1 cellular context compared by ENCODE assay signal in the genomic region with DNA sequence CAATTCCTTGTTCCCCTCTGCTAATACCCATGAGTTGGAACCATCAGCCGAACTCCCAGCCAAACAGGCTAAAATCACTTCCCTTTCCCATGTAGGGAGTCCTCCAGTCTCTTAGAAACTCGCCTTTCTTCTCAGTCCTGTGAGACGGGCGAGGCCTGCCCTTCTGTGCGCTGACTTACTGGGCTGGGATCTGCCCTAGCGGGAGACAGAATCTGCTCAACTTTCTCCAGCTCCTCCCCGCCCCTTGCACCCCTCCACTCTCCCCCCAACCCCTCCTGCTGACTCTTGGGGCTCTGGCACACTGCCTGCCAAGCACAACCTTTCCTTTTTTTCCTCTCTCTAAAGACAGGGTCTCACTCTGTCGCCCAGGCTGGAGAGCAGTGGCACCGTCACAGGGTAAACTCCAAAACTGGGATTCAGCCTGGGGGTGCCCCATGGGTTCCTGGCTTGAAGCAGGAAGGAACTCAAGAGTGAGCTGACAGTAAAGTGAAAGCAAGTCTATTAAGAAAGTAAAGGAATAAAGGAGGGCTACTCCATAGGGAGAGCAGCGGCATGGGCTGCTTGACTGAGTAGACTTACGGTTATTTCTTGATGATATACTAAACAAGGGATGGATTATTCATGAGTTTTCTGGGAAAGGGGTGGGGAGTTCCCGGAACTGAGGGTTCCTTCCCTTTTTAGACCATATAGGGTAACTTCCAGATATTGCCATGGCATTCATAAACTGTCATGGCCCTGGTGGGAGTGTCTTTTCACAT.
TF ChIP-seq lines count a peak whose summit lies in the region.

No MANE protein-coding gene starts in this region.

TF ChIP-seq in K562, 482 proteins besides CTCF, POLR2A, EP300 and RAD21 (continued from another document and continues in another):
- TF ChIP-seq POLR3G (IDR thresholded peaks at IDR 0.05; ENCODE audit: extremely low read depth, insufficient read length, insufficient replicate concordance) (no peak), NR4A1 (CRISPR knock-in tag; IDR thresholded peaks at IDR 0.05) (no peak), NR4A1 (tag; IDR thresholded peaks at IDR 0.05) (no peak), NFIC (IDR thresholded peaks at IDR 0.05) (peak; percentile 61), ZNF23 (CRISPR knock-in tag; IDR thresholded peaks at IDR 0.05) (no peak), NONO (IDR thresholded peaks at IDR 0.05; ENCODE audit: low read depth in 2 of 2, low read length in 1 of 2) (no peak), PHTF2 (CRISPR knock-in tag; IDR thresholded peaks at IDR 0.05) (no peak), MEF2A (IDR thresholded peaks at IDR 0.05; ENCODE audit: control insufficient read depth, low read depth, low read length) (no peak), CREM (IDR thresholded peaks at IDR 0.05; ENCODE audit: low read depth) (peak; percentile 20; the same call in 1 of the 2 replicates), ZKSCAN1 (IDR thresholded peaks at IDR 0.05; ENCODE audit: low read depth, low read length) (no peak), SMAD1 (IDR thresholded peaks at IDR 0.05; ENCODE audit: low read depth, low read length, partially characterized antibody) (peak; percentile 55), NELFE (IDR thresholded peaks at IDR 0.05; ENCODE audit: insufficient read depth, insufficient read length) (no peak), ZNF408 (CRISPR knock-in tag; IDR thresholded peaks at IDR 0.05; ENCODE audit: low read depth) (no peak), ZNF696 (CRISPR knock-in tag; conservative IDR thresholded peaks at IDR 0.05) (no peak), HNRNPUL1 (IDR thresholded peaks at IDR 0.05; ENCODE audit: low read length) (no peak), MYNN (IDR thresholded peaks at IDR 0.05) (peak; percentile 34; the same call in 1 of the 2 replicates), MYNN (CRISPR knock-in tag; IDR thresholded peaks at IDR 0.05) (no peak), RNF2 (IDR thresholded peaks at IDR 0.05) (peak; percentile 73), ZNF316 (IDR thresholded peaks at IDR 0.05) (no peak), MAZ (CRISPR knock-in tag; conservative IDR thresholded peaks at IDR 0.05 in 1 of 2, IDR thresholded peaks at IDR 0.05 in 1 of 2) (peak in 1 of 2 experiments; percentile 45; a peak in 2 of 4 replicates), ESRRA (IDR thresholded peaks at IDR 0.05; ENCODE audit: borderline replicate concordance, low read depth) (no peak), ZNF197 (CRISPR knock-in tag; IDR thresholded peaks at IDR 0.05; ENCODE audit: low read depth) (peak; percentile 6; the same call in 1 of the 2 replicates), MTA1 (IDR thresholded peaks at IDR 0.05; ENCODE audit: borderline replicate concordance) (no peak), TAL1 (IDR thresholded peaks at IDR 0.05) (no peak), EZH2 (IDR thresholded peaks at IDR 0.05; ENCODE audit: borderline replicate concordance, low read depth, low read length) (no peak), HMGN3 (IDR thresholded peaks at IDR 0.05; ENCODE audit: borderline replicate concordance, extremely low read depth, insufficient read length, low read depth, low read length) (no peak), HOXB6 (CRISPR knock-in tag; IDR thresholded peaks at IDR 0.05; ENCODE audit: borderline replicate concordance) (no peak), ZBTB7A (IDR thresholded peaks at IDR 0.05; ENCODE audit: borderline replicate concordance, control insufficient read depth, low read depth, low read length) (peak; percentile 60; the same call in 1 of the 2 replicates), ELF1 (tag; IDR thresholded peaks at IDR 0.05) (peak; percentile 58), CBFA2T3 (IDR thresholded peaks at IDR 0.05) (no peak), GTF2A2 (tag; IDR thresholded peaks at IDR 0.05) (no peak; the same call in 1 of the 2 replicates)
- TF ChIP-seq, protein P1, sequence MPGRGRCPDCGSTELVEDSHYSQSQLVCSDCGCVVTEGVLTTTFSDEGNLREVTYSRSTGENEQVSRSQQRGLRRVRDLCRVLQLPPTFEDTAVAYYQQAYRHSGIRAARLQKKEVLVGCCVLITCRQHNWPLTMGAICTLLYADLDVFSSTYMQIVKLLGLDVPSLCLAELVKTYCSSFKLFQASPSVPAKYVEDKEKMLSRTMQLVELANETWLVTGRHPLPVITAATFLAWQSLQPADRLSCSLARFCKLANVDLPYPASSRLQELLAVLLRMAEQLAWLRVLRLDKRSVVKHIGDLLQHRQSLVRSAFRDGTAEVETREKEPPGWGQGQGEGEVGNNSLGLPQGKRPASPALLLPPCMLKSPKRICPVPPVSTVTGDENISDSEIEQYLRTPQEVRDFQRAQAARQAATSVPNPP (IDR thresholded peaks at IDR 0.05; ENCODE audit: borderline replicate concordance, insufficient read depth, insufficient read length), result no peak
- TF ChIP-seq, protein P2, sequence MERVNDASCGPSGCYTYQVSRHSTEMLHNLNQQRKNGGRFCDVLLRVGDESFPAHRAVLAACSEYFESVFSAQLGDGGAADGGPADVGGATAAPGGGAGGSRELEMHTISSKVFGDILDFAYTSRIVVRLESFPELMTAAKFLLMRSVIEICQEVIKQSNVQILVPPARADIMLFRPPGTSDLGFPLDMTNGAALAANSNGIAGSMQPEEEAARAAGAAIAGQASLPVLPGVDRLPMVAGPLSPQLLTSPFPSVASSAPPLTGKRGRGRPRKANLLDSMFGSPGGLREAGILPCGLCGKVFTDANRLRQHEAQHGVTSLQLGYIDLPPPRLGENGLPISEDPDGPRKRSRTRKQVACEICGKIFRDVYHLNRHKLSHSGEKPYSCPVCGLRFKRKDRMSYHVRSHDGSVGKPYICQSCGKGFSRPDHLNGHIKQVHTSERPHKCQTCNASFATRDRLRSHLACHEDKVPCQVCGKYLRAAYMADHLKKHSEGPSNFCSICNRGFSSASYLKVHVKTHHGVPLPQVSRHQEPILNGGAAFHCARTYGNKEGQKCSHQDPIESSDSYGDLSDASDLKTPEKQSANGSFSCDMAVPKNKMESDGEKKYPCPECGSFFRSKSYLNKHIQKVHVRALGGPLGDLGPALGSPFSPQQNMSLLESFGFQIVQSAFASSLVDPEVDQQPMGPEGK (CRISPR knock-in tag; IDR thresholded peaks at IDR 0.05; ENCODE audit: borderline replicate concordance), result no peak
- TF ChIP-seq, protein P3, sequence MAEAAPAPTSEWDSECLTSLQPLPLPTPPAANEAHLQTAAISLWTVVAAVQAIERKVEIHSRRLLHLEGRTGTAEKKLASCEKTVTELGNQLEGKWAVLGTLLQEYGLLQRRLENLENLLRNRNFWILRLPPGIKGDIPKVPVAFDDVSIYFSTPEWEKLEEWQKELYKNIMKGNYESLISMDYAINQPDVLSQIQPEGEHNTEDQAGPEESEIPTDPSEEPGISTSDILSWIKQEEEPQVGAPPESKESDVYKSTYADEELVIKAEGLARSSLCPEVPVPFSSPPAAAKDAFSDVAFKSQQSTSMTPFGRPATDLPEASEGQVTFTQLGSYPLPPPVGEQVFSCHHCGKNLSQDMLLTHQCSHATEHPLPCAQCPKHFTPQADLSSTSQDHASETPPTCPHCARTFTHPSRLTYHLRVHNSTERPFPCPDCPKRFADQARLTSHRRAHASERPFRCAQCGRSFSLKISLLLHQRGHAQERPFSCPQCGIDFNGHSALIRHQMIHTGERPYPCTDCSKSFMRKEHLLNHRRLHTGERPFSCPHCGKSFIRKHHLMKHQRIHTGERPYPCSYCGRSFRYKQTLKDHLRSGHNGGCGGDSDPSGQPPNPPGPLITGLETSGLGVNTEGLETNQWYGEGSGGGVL (CRISPR knock-in tag; IDR thresholded peaks at IDR 0.05), result no peak
- TF ChIP-seq, protein P4, sequence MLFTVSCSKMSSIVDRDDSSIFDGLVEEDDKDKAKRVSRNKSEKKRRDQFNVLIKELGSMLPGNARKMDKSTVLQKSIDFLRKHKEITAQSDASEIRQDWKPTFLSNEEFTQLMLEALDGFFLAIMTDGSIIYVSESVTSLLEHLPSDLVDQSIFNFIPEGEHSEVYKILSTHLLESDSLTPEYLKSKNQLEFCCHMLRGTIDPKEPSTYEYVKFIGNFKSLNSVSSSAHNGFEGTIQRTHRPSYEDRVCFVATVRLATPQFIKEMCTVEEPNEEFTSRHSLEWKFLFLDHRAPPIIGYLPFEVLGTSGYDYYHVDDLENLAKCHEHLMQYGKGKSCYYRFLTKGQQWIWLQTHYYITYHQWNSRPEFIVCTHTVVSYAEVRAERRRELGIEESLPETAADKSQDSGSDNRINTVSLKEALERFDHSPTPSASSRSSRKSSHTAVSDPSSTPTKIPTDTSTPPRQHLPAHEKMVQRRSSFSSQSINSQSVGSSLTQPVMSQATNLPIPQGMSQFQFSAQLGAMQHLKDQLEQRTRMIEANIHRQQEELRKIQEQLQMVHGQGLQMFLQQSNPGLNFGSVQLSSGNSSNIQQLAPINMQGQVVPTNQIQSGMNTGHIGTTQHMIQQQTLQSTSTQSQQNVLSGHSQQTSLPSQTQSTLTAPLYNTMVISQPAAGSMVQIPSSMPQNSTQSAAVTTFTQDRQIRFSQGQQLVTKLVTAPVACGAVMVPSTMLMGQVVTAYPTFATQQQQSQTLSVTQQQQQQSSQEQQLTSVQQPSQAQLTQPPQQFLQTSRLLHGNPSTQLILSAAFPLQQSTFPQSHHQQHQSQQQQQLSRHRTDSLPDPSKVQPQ (CRISPR knock-in tag; IDR thresholded peaks at IDR 0.05; ENCODE audit: borderline replicate concordance), result no peak
- TF ChIP-seq, protein P5, sequence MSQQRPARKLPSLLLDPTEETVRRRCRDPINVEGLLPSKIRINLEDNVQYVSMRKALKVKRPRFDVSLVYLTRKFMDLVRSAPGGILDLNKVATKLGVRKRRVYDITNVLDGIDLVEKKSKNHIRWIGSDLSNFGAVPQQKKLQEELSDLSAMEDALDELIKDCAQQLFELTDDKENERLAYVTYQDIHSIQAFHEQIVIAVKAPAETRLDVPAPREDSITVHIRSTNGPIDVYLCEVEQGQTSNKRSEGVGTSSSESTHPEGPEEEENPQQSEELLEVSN (IDR thresholded peaks at IDR 0.05; ENCODE audit: borderline replicate concordance in 1 of 2, extremely low read depth in 1 of 2, insufficient read depth in 1 of 2, insufficient read length in 1 of 2, low read depth in 1 of 2, low read length in 1 of 2, poor library complexity in 1 of 2, severe bottlenecking in 1 of 2), result no peak
- TF ChIP-seq, protein P6, sequence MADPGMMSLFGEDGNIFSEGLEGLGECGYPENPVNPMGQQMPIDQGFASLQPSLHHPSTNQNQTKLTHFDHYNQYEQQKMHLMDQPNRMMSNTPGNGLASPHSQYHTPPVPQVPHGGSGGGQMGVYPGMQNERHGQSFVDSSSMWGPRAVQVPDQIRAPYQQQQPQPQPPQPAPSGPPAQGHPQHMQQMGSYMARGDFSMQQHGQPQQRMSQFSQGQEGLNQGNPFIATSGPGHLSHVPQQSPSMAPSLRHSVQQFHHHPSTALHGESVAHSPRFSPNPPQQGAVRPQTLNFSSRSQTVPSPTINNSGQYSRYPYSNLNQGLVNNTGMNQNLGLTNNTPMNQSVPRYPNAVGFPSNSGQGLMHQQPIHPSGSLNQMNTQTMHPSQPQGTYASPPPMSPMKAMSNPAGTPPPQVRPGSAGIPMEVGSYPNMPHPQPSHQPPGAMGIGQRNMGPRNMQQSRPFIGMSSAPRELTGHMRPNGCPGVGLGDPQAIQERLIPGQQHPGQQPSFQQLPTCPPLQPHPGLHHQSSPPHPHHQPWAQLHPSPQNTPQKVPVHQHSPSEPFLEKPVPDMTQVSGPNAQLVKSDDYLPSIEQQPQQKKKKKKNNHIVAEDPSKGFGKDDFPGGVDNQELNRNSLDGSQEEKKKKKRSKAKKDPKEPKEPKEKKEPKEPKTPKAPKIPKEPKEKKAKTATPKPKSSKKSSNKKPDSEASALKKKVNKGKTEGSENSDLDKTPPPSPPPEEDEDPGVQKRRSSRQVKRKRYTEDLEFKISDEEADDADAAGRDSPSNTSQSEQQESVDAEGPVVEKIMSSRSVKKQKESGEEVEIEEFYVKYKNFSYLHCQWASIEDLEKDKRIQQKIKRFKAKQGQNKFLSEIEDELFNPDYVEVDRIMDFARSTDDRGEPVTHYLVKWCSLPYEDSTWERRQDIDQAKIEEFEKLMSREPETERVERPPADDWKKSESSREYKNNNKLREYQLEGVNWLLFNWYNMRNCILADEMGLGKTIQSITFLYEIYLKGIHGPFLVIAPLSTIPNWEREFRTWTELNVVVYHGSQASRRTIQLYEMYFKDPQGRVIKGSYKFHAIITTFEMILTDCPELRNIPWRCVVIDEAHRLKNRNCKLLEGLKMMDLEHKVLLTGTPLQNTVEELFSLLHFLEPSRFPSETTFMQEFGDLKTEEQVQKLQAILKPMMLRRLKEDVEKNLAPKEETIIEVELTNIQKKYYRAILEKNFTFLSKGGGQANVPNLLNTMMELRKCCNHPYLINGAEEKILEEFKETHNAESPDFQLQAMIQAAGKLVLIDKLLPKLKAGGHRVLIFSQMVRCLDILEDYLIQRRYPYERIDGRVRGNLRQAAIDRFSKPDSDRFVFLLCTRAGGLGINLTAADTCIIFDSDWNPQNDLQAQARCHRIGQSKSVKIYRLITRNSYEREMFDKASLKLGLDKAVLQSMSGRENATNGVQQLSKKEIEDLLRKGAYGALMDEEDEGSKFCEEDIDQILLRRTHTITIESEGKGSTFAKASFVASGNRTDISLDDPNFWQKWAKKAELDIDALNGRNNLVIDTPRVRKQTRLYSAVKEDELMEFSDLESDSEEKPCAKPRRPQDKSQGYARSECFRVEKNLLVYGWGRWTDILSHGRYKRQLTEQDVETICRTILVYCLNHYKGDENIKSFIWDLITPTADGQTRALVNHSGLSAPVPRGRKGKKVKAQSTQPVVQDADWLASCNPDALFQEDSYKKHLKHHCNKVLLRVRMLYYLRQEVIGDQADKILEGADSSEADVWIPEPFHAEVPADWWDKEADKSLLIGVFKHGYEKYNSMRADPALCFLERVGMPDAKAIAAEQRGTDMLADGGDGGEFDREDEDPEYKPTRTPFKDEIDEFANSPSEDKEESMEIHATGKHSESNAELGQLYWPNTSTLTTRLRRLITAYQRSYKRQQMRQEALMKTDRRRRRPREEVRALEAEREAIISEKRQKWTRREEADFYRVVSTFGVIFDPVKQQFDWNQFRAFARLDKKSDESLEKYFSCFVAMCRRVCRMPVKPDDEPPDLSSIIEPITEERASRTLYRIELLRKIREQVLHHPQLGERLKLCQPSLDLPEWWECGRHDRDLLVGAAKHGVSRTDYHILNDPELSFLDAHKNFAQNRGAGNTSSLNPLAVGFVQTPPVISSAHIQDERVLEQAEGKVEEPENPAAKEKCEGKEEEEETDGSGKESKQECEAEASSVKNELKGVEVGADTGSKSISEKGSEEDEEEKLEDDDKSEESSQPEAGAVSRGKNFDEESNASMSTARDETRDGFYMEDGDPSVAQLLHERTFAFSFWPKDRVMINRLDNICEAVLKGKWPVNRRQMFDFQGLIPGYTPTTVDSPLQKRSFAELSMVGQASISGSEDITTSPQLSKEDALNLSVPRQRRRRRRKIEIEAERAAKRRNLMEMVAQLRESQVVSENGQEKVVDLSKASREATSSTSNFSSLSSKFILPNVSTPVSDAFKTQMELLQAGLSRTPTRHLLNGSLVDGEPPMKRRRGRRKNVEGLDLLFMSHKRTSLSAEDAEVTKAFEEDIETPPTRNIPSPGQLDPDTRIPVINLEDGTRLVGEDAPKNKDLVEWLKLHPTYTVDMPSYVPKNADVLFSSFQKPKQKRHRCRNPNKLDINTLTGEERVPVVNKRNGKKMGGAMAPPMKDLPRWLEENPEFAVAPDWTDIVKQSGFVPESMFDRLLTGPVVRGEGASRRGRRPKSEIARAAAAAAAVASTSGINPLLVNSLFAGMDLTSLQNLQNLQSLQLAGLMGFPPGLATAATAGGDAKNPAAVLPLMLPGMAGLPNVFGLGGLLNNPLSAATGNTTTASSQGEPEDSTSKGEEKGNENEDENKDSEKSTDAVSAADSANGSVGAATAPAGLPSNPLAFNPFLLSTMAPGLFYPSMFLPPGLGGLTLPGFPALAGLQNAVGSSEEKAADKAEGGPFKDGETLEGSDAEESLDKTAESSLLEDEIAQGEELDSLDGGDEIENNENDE (IDR thresholded peaks at IDR 0.05; ENCODE audit: low read depth, low read length), result no peak
